ENCODE assay signal across 1 cellular context in genomic region chr12:3088251-3088650, GRCh38.
TF ChIP-seq lines count a peak whose summit lies in the region.

No MANE protein-coding gene starts in this region.

TF ChIP-seq in IMR-90, 13 proteins besides CTCF, POLR2A, EP300 and RAD21 (continued from another document):
- no peak for TF ChIP-seq ELK1 (IDR thresholded peaks at IDR 0.05; ENCODE audit: borderline replicate concordance, low read depth, low read length)
- no peak for TF ChIP-seq BHLHE40 (IDR thresholded peaks at IDR 0.05; ENCODE audit: low read depth, low read length)
- no peak for TF ChIP-seq SMC3 (IDR thresholded peaks at IDR 0.05; ENCODE audit: low read depth, low read length)
- no peak for TF ChIP-seq CHD1 (IDR thresholded peaks at IDR 0.05; ENCODE audit: low read depth, low read length)
- no peak for TF ChIP-seq MXI1 (IDR thresholded peaks at IDR 0.05; ENCODE audit: borderline replicate concordance, low read depth, low read length)
- no peak for TF ChIP-seq RCOR1 (IDR thresholded peaks at IDR 0.05; ENCODE audit: insufficient replicate concordance, low read length)
- TF ChIP-seq MAZ (IDR thresholded peaks at IDR 0.05; ENCODE audit: borderline replicate concordance, low read depth, low read length): no peak
- no peak for TF ChIP-seq NFE2L2 (IDR thresholded peaks at IDR 0.05; ENCODE audit: low read depth, low read length)
- no peak for TF ChIP-seq FOS (IDR thresholded peaks at IDR 0.05; ENCODE audit: low read depth, low read length)
TF ChIP-seq in IMR-90: peak in this region for 0.
